Comparison of ENCODE assay signal across 12 cellular contexts in genomic region chr12:57149309-57149900, GRCh38. TPM values are rescaled to one million over a fixed set of nuclear protein-coding genes. Genes with fewer than 3 reads are reported as not detected.
A peak's percentile ranks its signal among the peaks of the same experiment; 100 is the strongest.
DNase-seq lines count a peak whose midpoint lies in the region; ATAC-seq and TF ChIP-seq lines count a peak whose summit lies in the region.
"Had no signal": no experiment of that assay in that cellular context is flagged by ENCODE, and none has a peak within 500 bp of the region (broad histone marks: within the 10 kb centered on the region; RNA-seq: fewer than 3 reads in every experiment).

No MANE protein-coding gene starts in this region.

- H3K4me1 ChIP-seq in adipocyte (ENCODE audit: control insufficient read depth, insufficient read depth, low read length) = peaks cover 99% of the 10 kb centered on the region
- peaks cover 3% of the 10 kb centered on the region for H3K4me1 ChIP-seq in urinary bladder (ENCODE audit: insufficient read depth)

- ATAC-seq in GM19452 (IDR thresholded peaks at IDR 0.05; ENCODE audit: unreplicated experiment) = no peak
- ATAC-seq in HG03571 (IDR thresholded peaks at IDR 0.05; ENCODE audit: unreplicated experiment) = no peak
- ATAC-seq: natural killer cell had no signal

- peak; percentile 86 for DNase-seq in adipocyte (ENCODE audit: low read depth)
- DNase-seq in fibroblast of the conjunctiva (ENCODE audit: low read depth) = peak; percentile 81
- DNase-seq in nephron progenitor cell = no peak
- no peak for DNase-seq in NCI-H2107 (lab: John Stamatoyannopoulos, UW)
- DNase-seq: activated CD4-positive, alpha-beta T cell treated with anti-CD3 and anti-CD28 coated beads, Interleukin-2, amount 50 U/mL, for 4 hours; effector CD8-positive, alpha-beta T cell; natural killer cell; OCI-M1; stimulated activated naive CD4-positive, alpha-beta T cell treated with Interleukin-2 at 50 U/mL for 16 hours had no signal

- no peak overlapping the region for H3K4me3 Mint-ChIP-seq in nephron progenitor cell
- H3K4me3 Mint-ChIP-seq: natural killer cell had no signal

- H3K27ac ChIP-seq in urinary bladder (ENCODE audit: low read depth) = peak overlapping the region; percentile 57

- H3K9me3 Mint-ChIP-seq in nephron progenitor cell = no peaks in the 10 kb centered on the region
- H3K9me3 Mint-ChIP-seq: natural killer cell had no signal

- peaks cover 5% of the 10 kb centered on the region for H3K27me3 Mint-ChIP-seq in nephron progenitor cell (ENCODE audit: low read depth, poor library complexity)

- peaks cover 65% of the 10 kb centered on the region for H3K4me1 Mint-ChIP-seq in nephron progenitor cell
- H3K4me1 Mint-ChIP-seq: natural killer cell had no signal

- peak overlapping the region; percentile 89 for H3K9ac ChIP-seq in adipocyte (ENCODE audit: low read length)

- no peaks in the 10 kb centered on the region for H3K9me3 ChIP-seq in adipocyte (ENCODE audit: control insufficient read depth, low read length)

- H3K36me3 ChIP-seq in adipocyte (ENCODE audit: control insufficient read depth, insufficient read depth, low read length, severe bottlenecking) = peaks cover 69% of the 10 kb centered on the region
- no peaks in the 10 kb centered on the region for H3K36me3 ChIP-seq in urinary bladder (ENCODE audit: insufficient read depth)

- no peak for TF ChIP-seq CTCF in nephron progenitor cell (IDR thresholded peaks at IDR 0.05)

- peaks cover 61% of the 10 kb centered on the region for H3K36me3 Mint-ChIP-seq in nephron progenitor cell (ENCODE audit: low read depth)
- H3K36me3 Mint-ChIP-seq: natural killer cell had no signal

- 50% methylated on average over 13 of the region's 13 CpGs for WGBS in urinary bladder

- peak overlapping the region; percentile 95 for H3K27ac Mint-ChIP-seq in nephron progenitor cell
- H3K27ac Mint-ChIP-seq: natural killer cell had no signal

- H3K4me3 ChIP-seq in adipocyte (ENCODE audit: low read length) (peak overlapping the region; percentile 60), urinary bladder (ENCODE audit: low read depth, low read length) (no peak overlapping the region)

- H3K27me3 ChIP-seq in adipocyte (replicated peaks; ENCODE audit: control insufficient read depth, insufficient read depth, low read length) = no peaks in the 10 kb centered on the region

RNA-seq across cellular contexts. Expression of gene LRP1-AS, which starts 2.0 kb away (rescaled TPM):
- total RNA-seq in urinary bladder = not detected
- polyA plus RNA-seq in urinary bladder = not detected
- total RNA-seq: natural killer cell had no signal

RNA-seq across cellular contexts. Expression of gene LRP1, which starts 21.1 kb away (rescaled TPM):
- 146 TPM for total RNA-seq in urinary bladder
- polyA plus RNA-seq in urinary bladder = 141 TPM

RNA-seq across cellular contexts. Expression of gene STAT6, which starts 38.2 kb away (rescaled TPM):
- 60.5 TPM for total RNA-seq in urinary bladder
- 172 TPM for polyA plus RNA-seq in urinary bladder

Comparison
In these comparisons a context has a peak if more than half of its experiments do, and no peak if none do; other contexts are left out.
1. DNase-seq: peak in adipocyte (single experiment) and fibroblast of the conjunctiva (single experiment); none in nephron progenitor cell (single experiment) and NCI-H2107 (single experiment).